Comparison of ENCODE assay signal across 8 cellular contexts in the genomic region with DNA sequence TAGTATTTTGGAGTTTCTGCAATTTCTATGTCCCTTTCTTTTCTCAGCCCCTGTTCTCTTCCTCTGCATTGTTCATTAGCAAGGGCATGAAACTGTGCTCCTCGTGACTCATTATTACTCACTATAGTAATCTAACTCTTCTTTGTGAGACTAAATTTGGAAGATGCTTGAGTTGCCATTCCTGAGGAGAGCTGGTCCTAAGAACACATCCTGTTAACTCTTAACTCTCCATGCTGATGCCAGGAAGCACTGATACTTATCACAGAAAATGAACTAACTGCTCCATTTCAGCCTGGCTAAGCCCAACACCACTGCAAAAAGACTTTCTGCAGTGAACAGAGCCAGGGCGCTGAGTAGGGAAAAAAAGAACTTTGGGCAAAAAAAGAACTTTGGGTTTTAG. TPM values are rescaled to one million over a fixed set of nuclear protein-coding genes. Genes with fewer than 3 reads are reported as not detected.
DNase-seq lines count a peak whose midpoint lies in the region; ATAC-seq and TF ChIP-seq lines count a peak whose summit lies in the region.

No MANE protein-coding gene starts in this region.

- H3K36me3 ChIP-seq in ES-I3 (ENCODE audit: insufficient read depth, low read length) (no peaks in the 10 kb centered on the region), mucosa of descending colon (ENCODE audit: low read depth) (no peaks in the 10 kb centered on the region)

- intact Hi-C loops in mucosa of descending colon (cut with DNase I, micrococcal nuclease), result loop anchor here (5.0 to 10.0 kb wide), 3 partner anchors 110 to 197 kb away; no protein-coding TSS in a partner anchor

- no peak for TF ChIP-seq CTCF in mucosa of descending colon (IDR thresholded peaks at IDR 0.05)

- no peak overlapping the region for H3K4me3 ChIP-seq in mucosa of descending colon

- ATAC-seq in mucosa of descending colon (peak; percentile 63), HG02588 (IDR thresholded peaks at IDR 0.05; ENCODE audit: unreplicated experiment) (no peak), GM18909 (IDR thresholded peaks at IDR 0.05; ENCODE audit: poor library complexity, unreplicated experiment) (no peak)

- H3K4me1 ChIP-seq in ES-I3 (ENCODE audit: insufficient read depth, low read length), result peaks cover 23% of the 10 kb centered on the region
- peaks cover 4% of the 10 kb centered on the region for H3K4me1 ChIP-seq in mucosa of descending colon (ENCODE audit: low read depth)

- peak overlapping the region; percentile 30; the same call in 1 of the 2 replicates for H3K9ac ChIP-seq in ES-I3 (ENCODE audit: low read depth, low read length)

- no peaks in the 10 kb centered on the region for H3K9me3 ChIP-seq in ES-I3 (ENCODE audit: control insufficient read depth, insufficient read depth, low read length)
- no peaks in the 10 kb centered on the region for H3K9me3 ChIP-seq in mucosa of descending colon

- DNase-seq in NCI-H69 (lab: John Stamatoyannopoulos, UW), result peak; percentile 50
- DNase-seq in dermis blood vessel endothelial cell, result peak; percentile 97
- DNase-seq in mucosa of descending colon, result no peak
- DNase-seq in NCI-H187 (lab: John Stamatoyannopoulos, UW), result no peak
- no peak for DNase-seq in retina

RNA-seq across cellular contexts. Expression of gene CSNK1A1, which starts 10.6 kb away (rescaled TPM):
- total RNA-seq in dermis blood vessel endothelial cell (415 and 530 TPM in 2 replicates), mucosa of descending colon (100 to 1,000 TPM; 200 to 233 (median 224) TPM)

RNA-seq across cellular contexts. Expression of gene ARHGEF37, which starts 19.4 kb away (rescaled TPM):
- total RNA-seq in dermis blood vessel endothelial cell (13.6 and 16.0 TPM in 2 replicates), mucosa of descending colon (10 to 100 TPM; 13.4 to 35.0 (median 24.6) TPM)

Comparison
In these comparisons a context has a peak if more than half of its experiments do, and no peak if none do; other contexts are left out.
1. DNase-seq: peak in NCI-H69 (single experiment) and dermis blood vessel endothelial cell (single experiment); none in mucosa of descending colon (0 of 3), NCI-H187 (0 of 2) and retina (single experiment).